Comparison of ENCODE assay signal across 14 cellular contexts in genomic region chr9:28134577-28134976, GRCh38.
"Had no signal": no experiment of that assay in that cellular context is flagged by ENCODE, and none has a peak within 500 bp of the region (broad histone marks: within the 10 kb centered on the region; RNA-seq: fewer than 3 reads in every experiment).

No MANE protein-coding gene starts in this region.

- H3K9me3 ChIP-seq: heart left ventricle, left ventricle myocardium inferior, ovary, suprapubic skin had no signal

- ATAC-seq: heart left ventricle; stimulated activated naive CD8-positive, alpha-beta T cell treated with anti-CD3 and anti-CD28 coated beads, Interleukin-15, Interleukin-2, amounts not matched to agents 100 U/mL and 50 U/mL, for 24 hours had no signal

- H3K4me1 ChIP-seq: heart left ventricle, left ventricle myocardium inferior, suprapubic skin had no signal

- H3K36me3 ChIP-seq: cardiac muscle cell, heart left ventricle, left ventricle myocardium inferior, ovary, suprapubic skin had no signal

- DNase-seq: activated B cell treated with CpG ODN at 0.5 μM for 24 hours; activated CD4-positive, alpha-beta T cell treated with anti-CD3 and anti-CD28 coated beads, Interleukin-2, amount 10 ng/mL, durations not matched to agents 7 days and 5 days; activated CD8-positive, alpha-beta memory T cell treated with anti-CD3 and anti-CD28 coated beads for 24 hours; activated naive CD4-positive, alpha-beta T cell treated with anti-CD3 and anti-CD28 coated beads for 36 hours; effector CD4-positive, alpha-beta T cell; heart left ventricle; islet precursor cell; left ventricle myocardium inferior; ovary; stimulated activated CD4-positive, alpha-beta T cell treated with anti-CD3 and anti-CD28 coated beads, Interleukin-4, amount 100 ng/mL, for 1 hour; stimulated activated CD8-positive, alpha-beta memory T cell treated with anti-CD3 and anti-CD28 coated beads, Interleukin-4, amount 100 ng/mL, for 48 hours; stimulated activated naive CD8-positive, alpha-beta T cell treated with anti-CD3 and anti-CD28 coated beads, Interleukin-15, Interleukin-2, amounts not matched to agents 100 U/mL and 50 U/mL, for 24 hours had no signal

- H3K27me3 ChIP-seq: cardiac muscle cell, heart left ventricle, ovary, suprapubic skin had no signal

- H3K4me3 ChIP-seq: cardiac muscle cell, heart left ventricle, left ventricle myocardium inferior, ovary, suprapubic skin had no signal
